ENCODE assay signal across 8 cellular contexts in genomic region chr18:3605562-3606443, GRCh38.
DNase-seq lines count a peak whose midpoint lies in the region; ATAC-seq and TF ChIP-seq lines count a peak whose summit lies in the region.

No MANE protein-coding gene starts in this region.

- no peak overlapping the region for H2AFZ ChIP-seq in HCT116 (ENCODE audit: low read depth, low read length, poor library complexity, severe bottlenecking)

- H3K9ac ChIP-seq in HCT116 (ENCODE audit: low read length), result peak overlapping the region; percentile 79
- H3K9ac ChIP-seq in skeletal muscle satellite cell (ENCODE audit: low read depth, low read length), result peak overlapping the region; percentile 90

- H3K4me2 ChIP-seq in HCT116 (ENCODE audit: low read length) (peak overlapping the region; percentile 78), skeletal muscle satellite cell (ENCODE audit: low read length) (peak overlapping the region; percentile 83)

- DNase-seq in A172 (ENCODE audit: low spot score) (peak; percentile 69), HCT116 (ENCODE audit: low read depth, low spot score) (no peak), heart right ventricle (no peak), progenitor cell of endocrine pancreas (ENCODE audit: low spot score, unreplicated experiment) (no peak)
- peak; percentile 48 for DNase-seq in activated CD4-positive, alpha-beta memory T cell treated with anti-CD3 and anti-CD28 coated beads for 36 hours

- no peaks in the 10 kb centered on the region for H3K27me3 ChIP-seq in HCT116 (ENCODE audit: insufficient read depth, low read length)
- H3K27me3 ChIP-seq in heart right ventricle, result no peaks in the 10 kb centered on the region
- no peaks in the 10 kb centered on the region for H3K27me3 ChIP-seq in skeletal muscle satellite cell (ENCODE audit: control insufficient read depth, insufficient read depth, low read length)

- RAD21 ChIA-PET in HCT116 (lab: Charles Lee; ENCODE audit: low non-redundant PET in 1 of 2, low total read pairs in 2 of 2, uncharacterized antibody in 2 of 2, unreplicated experiment in 2 of 2), result interaction anchor here in 1 of 2 experiments (0.9 kb wide), 1 partner anchor 47 kb away, joined by 3 read pairs; no protein-coding TSS in a partner anchor

- intact Hi-C loops in HCT116 (cut with micrococcal nuclease), result no loop called here
- intact Hi-C loops in activated CD4-positive, alpha-beta memory T cell treated with anti-CD3 and anti-CD28 coated beads for 36 hours (cut with micrococcal nuclease), result loop anchor here (2.0 kb wide), 2 partner anchors 47 to 645 kb away; no protein-coding TSS in a partner anchor
- intact Hi-C loops in heart right ventricle (cut with DNase I), result no loop called here

- TF ChIP-seq RAD21 in HCT116 (IDR thresholded peaks at IDR 0.05; ENCODE audit: low read depth), result no peak

- no peaks in the 10 kb centered on the region for H3K9me3 Mint-ChIP-seq in activated CD4-positive, alpha-beta memory T cell treated with anti-CD3 and anti-CD28 coated beads for 36 hours
- no peaks in the 10 kb centered on the region for H3K9me3 Mint-ChIP-seq in progenitor cell of endocrine pancreas (ENCODE audit: low read depth)

- TF ChIP-seq POLR2A in HCT116 (IDR thresholded peaks at IDR 0.05; ENCODE audit: borderline replicate concordance, extremely low read depth, insufficient read depth, insufficient read length), result no peak

- ATAC-seq in HCT116, result no peak
- ATAC-seq in heart right ventricle, result peak in 2 of 8 donors; percentile 7 to 9
- no peak for ATAC-seq in GM21723 (IDR thresholded peaks at IDR 0.05; ENCODE audit: unreplicated experiment)
- ATAC-seq in HG03159 (IDR thresholded peaks at IDR 0.05; ENCODE audit: unreplicated experiment), result no peak

- H3K9me3 ChIP-seq in HCT116 (ENCODE audit: control insufficient read depth in 1 of 2, insufficient read depth in 1 of 2, low read depth in 1 of 2, low read length in 2 of 2), result no peaks in the 10 kb centered on the region
- H3K9me3 ChIP-seq in heart right ventricle, result no peaks in the 10 kb centered on the region
- no peaks in the 10 kb centered on the region for H3K9me3 ChIP-seq in skeletal muscle satellite cell (replicated peaks; ENCODE audit: low read length)

- H3K4me1 ChIP-seq in HCT116 (ENCODE audit: control insufficient read depth in 1 of 2, insufficient read depth in 2 of 2, low read length in 2 of 2) (peaks cover 84 to 98% of the 10 kb centered on the region in 2 experiments), heart right ventricle (peaks cover 15 to 52% (median 29%) of the 10 kb centered on the region in 9 donors), skeletal muscle satellite cell (ENCODE audit: control insufficient read depth, insufficient read depth, low read length) (peaks cover 40% of the 10 kb centered on the region)

- H3K27ac ChIP-seq in HCT116 (ENCODE audit: low read depth, low read length) (peak overlapping the region; percentile 100), heart right ventricle (peak overlapping the region; percentile 71 to 92 (median 88))

- peaks cover 53% of the 10 kb centered on the region for H3K79me2 ChIP-seq in HCT116 (ENCODE audit: insufficient read depth, low read length)

- no peaks in the 10 kb centered on the region for H3K27me3 Mint-ChIP-seq in activated CD4-positive, alpha-beta memory T cell treated with anti-CD3 and anti-CD28 coated beads for 36 hours
- H3K27me3 Mint-ChIP-seq in progenitor cell of endocrine pancreas, result peaks cover 8% of the 10 kb centered on the region

- 23 to 34% methylated on average over 14 of the region's 14 CpGs for WGBS in heart right ventricle, 2 donors

- no peaks in the 10 kb centered on the region for H3K9me2 ChIP-seq in HCT116 (ENCODE audit: insufficient read depth)

- H3K36me3 ChIP-seq in HCT116 (ENCODE audit: control insufficient read depth in 1 of 2, insufficient read depth in 2 of 2, low read length in 2 of 2) (peaks cover 0 to 5% of the 10 kb centered on the region in 2 experiments; a peak in 1 of 4 replicates), heart right ventricle (no peaks in the 10 kb centered on the region), skeletal muscle satellite cell (ENCODE audit: insufficient read depth, low read length) (no peaks in the 10 kb centered on the region)

- H4K20me1 ChIP-seq in HCT116 (ENCODE audit: insufficient read depth), result no peaks in the 10 kb centered on the region

- TF ChIP-seq CTCF in HCT116 (IDR thresholded peaks at IDR 0.05 in 2 of 3, conservative IDR thresholded peaks at IDR 0.05 in 1 of 3; ENCODE audit: borderline replicate concordance in 1 of 3, insufficient read depth in 1 of 3, low read depth in 2 of 3, low read length in 2 of 3), result no peak
- no peak for TF ChIP-seq CTCF in heart right ventricle (IDR thresholded peaks at IDR 0.05)
- no peak for TF ChIP-seq CTCF in progenitor cell of endocrine pancreas (IDR thresholded peaks at IDR 0.05; ENCODE audit: unreplicated experiment)

- peaks cover 20% of the 10 kb centered on the region for H3K4me1 Mint-ChIP-seq in activated CD4-positive, alpha-beta memory T cell treated with anti-CD3 and anti-CD28 coated beads for 36 hours (ENCODE audit: low read depth)
- H3K4me1 Mint-ChIP-seq in progenitor cell of endocrine pancreas (ENCODE audit: low read depth), result peaks cover 5% of the 10 kb centered on the region

- peak overlapping the region; percentile 38 to 46 for H3K4me3 ChIP-seq in HCT116 (replicated peaks in 1 of 2; ENCODE audit: low read depth in 1 of 2, low read length in 2 of 2)
- peak overlapping the region in 9 of 10 donors; percentile 2 to 58 (median 44) for H3K4me3 ChIP-seq in heart right ventricle
- H3K4me3 ChIP-seq in skeletal muscle satellite cell (ENCODE audit: low read length), result peak overlapping the region; percentile 65

- BruUV-seq in HCT116 (replicated peaks; lab: Mats Ljungman, UMichigan), result no TSS peak

- H3K27ac Mint-ChIP-seq in activated CD4-positive, alpha-beta memory T cell treated with anti-CD3 and anti-CD28 coated beads for 36 hours, result no peak overlapping the region
- no peak overlapping the region for H3K27ac Mint-ChIP-seq in progenitor cell of endocrine pancreas

- CTCF ChIA-PET in HCT116 (lab: Charles Lee), result interaction anchor here (0.7 to 2.0 kb wide), 2 partner anchors 60 to 166 kb away, joined by 3 to 13 read pairs; no protein-coding TSS in a partner anchor
- CTCF ChIA-PET in activated CD4-positive, alpha-beta memory T cell treated with anti-CD3 and anti-CD28 coated beads for 36 hours (lab: Charles Lee), result interaction anchor here (0.6 to 2.5 kb wide), 16 partner anchors 11 to 360 kb away, joined by 3 to 22 read pairs (median 4); no protein-coding TSS in a partner anchor

- H3K36me3 Mint-ChIP-seq in activated CD4-positive, alpha-beta memory T cell treated with anti-CD3 and anti-CD28 coated beads for 36 hours, result peaks cover 2% of the 10 kb centered on the region
- no peaks in the 10 kb centered on the region for H3K36me3 Mint-ChIP-seq in progenitor cell of endocrine pancreas (ENCODE audit: insufficient read depth)

- POLR2A ChIA-PET in HCT116 (lab: Charles Lee), result interaction anchor here (0.6 to 10.2 kb wide), 12 partner anchors 8 to 60 kb away, joined by 3 to 126 read pairs (median 8); no protein-coding TSS in a partner anchor
- POLR2A ChIA-PET in activated CD4-positive, alpha-beta memory T cell treated with anti-CD3 and anti-CD28 coated beads for 36 hours (lab: Charles Lee), result interaction anchor here (0.7 to 2.0 kb wide), 7 partner anchors 10 to 158 kb away, joined by 3 to 11 read pairs (median 4); no protein-coding TSS in a partner anchor

- H3K4me3 Mint-ChIP-seq in activated CD4-positive, alpha-beta memory T cell treated with anti-CD3 and anti-CD28 coated beads for 36 hours, result no peak overlapping the region
- no peak overlapping the region for H3K4me3 Mint-ChIP-seq in progenitor cell of endocrine pancreas (ENCODE audit: low read depth)

TF ChIP-seq in HCT116, 20 proteins besides CTCF, POLR2A, EP300 and RAD21:
- TF ChIP-seq ZFX (IDR thresholded peaks at IDR 0.05), result no peak
- peak; percentile 43; the same call in 1 of the 2 replicates for TF ChIP-seq POLR2AphosphoS5 (IDR thresholded peaks at IDR 0.05; ENCODE audit: low read depth, low read length)
- no peak for TF ChIP-seq YY1 (IDR thresholded peaks at IDR 0.05; ENCODE audit: extremely low read depth, insufficient replicate concordance, low read depth, low read length)
- no peak for TF ChIP-seq REST (IDR thresholded peaks at IDR 0.05; ENCODE audit: low read depth)

Comparison
In these comparisons a context has a peak if more than half of its experiments do, and no peak if none do; other contexts are left out.
1. DNase-seq: peak in A172 (single experiment) and activated CD4-positive, alpha-beta memory T cell treated with anti-CD3 and anti-CD28 coated beads for 36 hours (single experiment); none in HCT116 (single experiment), heart right ventricle (0 of 2) and progenitor cell of endocrine pancreas (single experiment).
2. Peak in every context shown above with its lines, with median percentiles within 50 percentile points of each other: H3K4me3 ChIP-seq.